In genomic region chr17:14396542-14396941, GRCh38 we compare ENCODE assay signal across 18 cellular contexts.
DNase-seq lines count a peak whose midpoint lies in the region; ATAC-seq, FAIRE-seq and TF ChIP-seq lines count a peak whose summit lies in the region.
"Had no signal": no experiment of that assay in that cellular context is flagged by ENCODE, and none has a peak within 500 bp of the region (broad histone marks: within the 10 kb centered on the region; RNA-seq: fewer than 3 reads in every experiment).

No MANE protein-coding gene starts in this region.

- H3K4me1 ChIP-seq in left lung = no peaks in the 10 kb centered on the region
- H3K4me1 ChIP-seq: thyroid gland had no signal

- H3K36me3 ChIP-seq in bronchial epithelial cell (ENCODE audit: control insufficient read depth, insufficient read depth, low read length) (no peaks in the 10 kb centered on the region), left lung (no peaks in the 10 kb centered on the region)
- H3K36me3 ChIP-seq: thyroid gland had no signal

- no peak overlapping the region for H3K27ac ChIP-seq in left lung
- H3K27ac ChIP-seq: dorsolateral prefrontal cortex, thyroid gland had no signal

- DNase-seq in AG09309 (ENCODE audit: low read depth) (peak; percentile 8), HT1080 (ENCODE audit: low read depth) (peak; percentile 13), bronchial epithelial cell (ENCODE audit: low read depth) (peak; percentile 26), left lung (no peak), DMS114 treated with DMSO at 0.1 percent for 48 hours (lab: John Stamatoyannopoulos, UW; ENCODE audit: unreplicated experiment) (no peak)
- DNase-seq in activated CD4-positive, alpha-beta T cell treated with anti-CD3 and anti-CD28 coated beads for 4 hours = no peak
- DNase-seq: activated CD8-positive, alpha-beta memory T cell treated with anti-CD3 and anti-CD28 coated beads, Interleukin-2, amount 50 U/mL, for 4 hours; central memory CD4-positive, alpha-beta T cell; DND-41; dorsolateral prefrontal cortex; left colon; NCI-H187; SIG-M5; stimulated activated CD4-positive, alpha-beta T cell treated with anti-CD3 and anti-CD28 coated beads, Interleukin-1b, Interleukin-23, amount 100 ng/mL, for 48 hours; stimulated activated naive CD4-positive, alpha-beta T cell; thyroid gland had no signal

- TF ChIP-seq CTCF in AG09309 (IDR thresholded peaks at IDR 0.05; ENCODE audit: control insufficient read depth, insufficient read depth, low read depth, low read length, missing control alignments) = no peak
- no peak for TF ChIP-seq CTCF in bronchial epithelial cell (IDR thresholded peaks at IDR 0.05; ENCODE audit: insufficient read depth, low read length, severe bottlenecking)
- no peak for TF ChIP-seq CTCF in left lung (IDR thresholded peaks at IDR 0.05)

- ATAC-seq in left lung (peak; percentile 36), GM21825 (IDR thresholded peaks at IDR 0.05; ENCODE audit: unreplicated experiment) (no peak), HG02870 (IDR thresholded peaks at IDR 0.05; ENCODE audit: unreplicated experiment) (no peak)
- ATAC-seq: left colon had no signal

- no peak for FAIRE-seq in bronchial epithelial cell (lab: Jason Lieb, UNC)

- no peak overlapping the region for H3K4me3 ChIP-seq in AG09309 (ENCODE audit: control insufficient read depth, low read depth, low read length)
- H3K4me3 ChIP-seq in bronchial epithelial cell (ENCODE audit: low read depth, low read length) = no peak overlapping the region
- H3K4me3 ChIP-seq in left lung = no peak overlapping the region
- H3K4me3 ChIP-seq: dorsolateral prefrontal cortex, thyroid gland had no signal

- H3K27me3 ChIP-seq in bronchial epithelial cell (ENCODE audit: control insufficient read depth, insufficient read depth, low read length) (no peaks in the 10 kb centered on the region), left lung (no peaks in the 10 kb centered on the region)
- H3K27me3 ChIP-seq: thyroid gland had no signal

- intact Hi-C loops in left lung (cut with DNase I) = no loop called here

- peaks cover 0 to 8% of the 10 kb centered on the region in 2 donors for H3K9me3 ChIP-seq in left lung
- H3K9me3 ChIP-seq: thyroid gland had no signal

Comparison
In these comparisons a context has a peak if more than half of its experiments do, and no peak if none do; other contexts are left out.
1. DNase-seq: peak in AG09309 (single experiment), HT1080 (single experiment) and bronchial epithelial cell (single experiment); none in left lung (0 of 2), DMS114 treated with DMSO at 0.1 percent for 48 hours (single experiment) and activated CD4-positive, alpha-beta T cell treated with anti-CD3 and anti-CD28 coated beads for 4 hours (0 of 2).